In the genomic region with DNA sequence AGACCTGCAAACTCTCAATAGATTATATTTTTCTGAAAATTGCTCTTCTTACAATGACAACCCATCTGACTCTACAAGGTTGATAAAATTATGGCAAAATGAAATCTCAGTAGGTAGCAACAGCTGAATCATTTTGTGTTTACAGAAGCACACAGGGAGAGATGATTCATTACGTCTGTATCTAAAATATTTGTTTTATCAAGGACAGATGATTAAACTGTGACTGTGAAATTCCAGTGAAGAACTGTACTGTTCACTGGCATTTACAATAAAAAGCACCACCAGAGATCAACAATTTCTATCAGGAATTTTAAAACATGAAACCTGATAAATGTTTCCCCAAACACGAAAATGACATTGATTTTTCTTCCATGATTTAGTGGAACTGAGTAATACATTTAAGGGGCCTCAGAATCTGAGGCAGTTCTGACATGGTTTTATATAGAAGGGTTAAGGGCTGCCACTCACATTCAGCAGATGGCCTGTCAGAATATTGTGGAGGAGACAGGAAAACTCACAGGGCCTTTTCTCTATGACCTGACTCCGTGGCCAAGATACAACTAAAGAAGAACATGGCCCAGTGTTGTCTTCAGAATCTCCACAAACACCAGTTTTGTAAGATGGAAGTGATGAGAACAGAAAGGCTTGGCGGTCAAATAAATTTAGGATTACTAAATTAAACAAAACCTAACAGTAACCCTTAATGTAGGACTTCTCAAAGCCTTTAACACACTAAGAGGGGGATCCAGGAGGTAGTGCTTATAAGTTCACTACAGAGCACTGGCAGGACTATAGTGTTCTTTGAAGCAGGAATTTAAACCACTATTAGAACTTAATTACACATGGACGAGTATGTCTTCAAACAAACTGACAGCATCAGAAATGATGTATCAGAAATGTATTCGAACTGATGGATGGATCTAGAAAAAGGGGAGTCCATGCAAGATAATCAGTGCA, we compare ENCODE assay signal across 10 cellular contexts. TPM values are rescaled to one million over a fixed set of nuclear protein-coding genes. Genes with fewer than 3 reads are reported as not detected.
DNase-seq lines count a peak whose midpoint lies in the region; ATAC-seq lines count a peak whose summit lies in the region.
"Had no signal": no experiment of that assay in that cellular context is flagged by ENCODE, and none has a peak within 500 bp of the region (broad histone marks: within the 10 kb centered on the region; RNA-seq: fewer than 3 reads in every experiment).

No MANE protein-coding gene starts in this region.

- ATAC-seq in left ventricle myocardium superior (peak; percentile 64), GM21529 (IDR thresholded peaks at IDR 0.05; ENCODE audit: unreplicated experiment) (no peak)

- intact Hi-C loops in left ventricle myocardium superior (cut with micrococcal nuclease) = no loop called here

- peak; percentile 90 for DNase-seq in A172 (ENCODE audit: low spot score)
- peak; percentile 87 for DNase-seq in HS-27A (ENCODE audit: low read depth)
- peak; percentile 78 for DNase-seq in astrocyte of the hippocampus (ENCODE audit: low read depth, low spot score)
- DNase-seq in left ventricle myocardium superior = no peak
- DNase-seq in pons (ENCODE audit: low spot score) = no peak
- no peak for DNase-seq in DMS153 (lab: John Stamatoyannopoulos, UW)
- no peak for DNase-seq in activated CD4-positive, CD25-positive, alpha-beta regulatory T cell (lab: John Stamatoyannopoulos, UW)
- DNase-seq: NCI-H2107, posterior cingulate gyrus had no signal

RNA-seq across cellular contexts. Expression of a gene that starts 25.9 kb away (rescaled TPM):
- total RNA-seq in A172 (2014; rRNA removed; shearing (Covaris generic)) = 78.9 and 112 TPM in 2 replicates
- total RNA-seq in left ventricle myocardium superior = 8.5 TPM

Comparison
In these comparisons a context has a peak if more than half of its experiments do, and no peak if none do; other contexts are left out.
1. DNase-seq: peak in A172 (single experiment), HS-27A (single experiment) and astrocyte of the hippocampus (single experiment); none in left ventricle myocardium superior (single experiment), pons (single experiment), DMS153 (single experiment) and activated CD4-positive, CD25-positive, alpha-beta regulatory T cell (0 of 4).